ENCODE assay signal across 1 cellular context in genomic region chr7:100611983-100612729, GRCh38.
TF ChIP-seq lines count a peak whose summit lies in the region.

MOSPD3 (plus strand) TSS chr7:100612540; CDS start chr7:100612792, 252 bp downstream.

TF ChIP-seq in H1, 55 proteins besides CTCF, POLR2A, EP300 and RAD21:
- peak; percentile 72 for TF ChIP-seq TBP (IDR thresholded peaks at IDR 0.05; ENCODE audit: low read depth, low read length)
- no peak for TF ChIP-seq KDM1A (IDR thresholded peaks at IDR 0.05; ENCODE audit: borderline replicate concordance, low read length)
- no peak for TF ChIP-seq CBX8 (IDR thresholded peaks at IDR 0.05; ENCODE audit: borderline replicate concordance, low read depth, low read length)
- no peak for TF ChIP-seq MAX (IDR thresholded peaks at IDR 0.05)
- TF ChIP-seq RBBP5 (IDR thresholded peaks at IDR 0.05; ENCODE audit: borderline replicate concordance, low read depth, low read length), result no peak
- peak; percentile 21; the same call in 1 of the 2 replicates for TF ChIP-seq SP2 (IDR thresholded peaks at IDR 0.05; ENCODE audit: low read length)
- no peak for TF ChIP-seq RXRA (IDR thresholded peaks at IDR 0.05; ENCODE audit: insufficient read depth, low read depth, low read length)
- peak; percentile 92 for TF ChIP-seq PHF8 (conservative IDR thresholded peaks at IDR 0.05; ENCODE audit: low read depth, low read length)
- TF ChIP-seq SIN3A (conservative IDR thresholded peaks at IDR 0.05 in 1 of 2, IDR thresholded peaks at IDR 0.05 in 1 of 2; ENCODE audit: low read depth in 1 of 2, low read length in 2 of 2), result peak in 1 of 2 experiments; percentile 48; a peak in 1 of 4 replicates
- TF ChIP-seq RFX5 (IDR thresholded peaks at IDR 0.05; ENCODE audit: borderline replicate concordance, low read depth, low read length), result peak; percentile 19; the same call in 1 of the 2 replicates
- peak; percentile 3 for TF ChIP-seq ASH2L (IDR thresholded peaks at IDR 0.05; ENCODE audit: low read length)
- no peak for TF ChIP-seq GTF2F1 (IDR thresholded peaks at IDR 0.05; ENCODE audit: borderline replicate concordance, low read depth, low read length)
- peak; percentile 57 for TF ChIP-seq CEBPB (IDR thresholded peaks at IDR 0.05; ENCODE audit: low read depth, low read length)
- peak; percentile 62 for TF ChIP-seq TAF7 (optimal IDR thresholded peaks at IDR 0.05; ENCODE audit: borderline replicate concordance, low read depth, low read length)
- no peak for TF ChIP-seq EGR1 (IDR thresholded peaks at IDR 0.05; ENCODE audit: borderline replicate concordance, low read depth, low read length)
- TF ChIP-seq SP4 (IDR thresholded peaks at IDR 0.05; ENCODE audit: low read length), result peak; percentile 66; the same call in 1 of the 2 replicates
- no peak for TF ChIP-seq BRCA1 (IDR thresholded peaks at IDR 0.05; ENCODE audit: low read depth, low read length)
- peak; percentile 72 for TF ChIP-seq CREB1 (IDR thresholded peaks at IDR 0.05)
- TF ChIP-seq SAP30 (IDR thresholded peaks at IDR 0.05; ENCODE audit: insufficient read depth, insufficient replicate concordance, low read length), result no peak
- TF ChIP-seq SP1 (IDR thresholded peaks at IDR 0.05; ENCODE audit: low read depth, low read length), result peak; percentile 86
- TF ChIP-seq JUN (IDR thresholded peaks at IDR 0.05; ENCODE audit: low read depth, low read length), result no peak
- no peak for TF ChIP-seq CHD7 (IDR thresholded peaks at IDR 0.05; ENCODE audit: insufficient replicate concordance, low read length)
- no peak for TF ChIP-seq GABPA (IDR thresholded peaks at IDR 0.05; ENCODE audit: borderline replicate concordance, insufficient read depth, low read length)
- TF ChIP-seq HDAC2 (IDR thresholded peaks at IDR 0.05; ENCODE audit: borderline replicate concordance in 1 of 2, low read depth in 2 of 2, low read length in 2 of 2), result no peak
- TF ChIP-seq TAF1 (IDR thresholded peaks at IDR 0.05; ENCODE audit: low read depth, low read length), result peak; percentile 77; the same call in 1 of the 2 replicates
- TF ChIP-seq POLR2AphosphoS5 (IDR thresholded peaks at IDR 0.05; ENCODE audit: low read depth, low read length), result peak; percentile 69; the same call in 1 of the 2 replicates
- TF ChIP-seq FOSL1 (IDR thresholded peaks at IDR 0.05; ENCODE audit: insufficient read depth, low read depth, low read length), result no peak
- TF ChIP-seq KDM4A (IDR thresholded peaks at IDR 0.05; ENCODE audit: low read depth, low read length, severe bottlenecking), result peak; percentile 52
- no peak for TF ChIP-seq EZH2 (IDR thresholded peaks at IDR 0.05; ENCODE audit: low read depth, low read length, severe bottlenecking)
- TF ChIP-seq CHD2 (IDR thresholded peaks at IDR 0.05; ENCODE audit: low read length), result peak; percentile 53; the same call in 1 of the 2 replicates
- no peak for TF ChIP-seq CTBP2 (IDR thresholded peaks at IDR 0.05; ENCODE audit: borderline replicate concordance, insufficient read depth, insufficient read length, low read length)
- no peak for TF ChIP-seq POU5F1 (IDR thresholded peaks at IDR 0.05; ENCODE audit: low read depth, low read length)
